ENCODE assay signal across 10 cellular contexts in genomic region chr9:110016340-110016739, GRCh38.
DNase-seq lines count a peak whose midpoint lies in the region; ATAC-seq, FAIRE-seq and TF ChIP-seq lines count a peak whose summit lies in the region.
"Had no signal": no experiment of that assay in that cellular context is flagged by ENCODE, and none has a peak within 500 bp of the region (broad histone marks: within the 10 kb centered on the region; RNA-seq: fewer than 3 reads in every experiment).

No MANE protein-coding gene starts in this region.

- TF ChIP-seq POLR2A in A549 (IDR thresholded peaks at IDR 0.05; ENCODE audit: low read length), result no peak
- no peak for TF ChIP-seq POLR2A in Peyer's patch (IDR thresholded peaks at IDR 0.05)

- no peak for TF ChIP-seq EP300 in A549 (IDR thresholded peaks at IDR 0.05)

- H3K9me3 ChIP-seq in A549 (no peaks in the 10 kb centered on the region), left lung (no peaks in the 10 kb centered on the region), Peyer's patch (no peaks in the 10 kb centered on the region)
- H3K9me3 ChIP-seq: neutrophil had no signal

- no peak for FAIRE-seq in A549 (lab: Jason Lieb, UNC)

- no peaks in the 10 kb centered on the region for H3K36me3 ChIP-seq in left lung
- no peaks in the 10 kb centered on the region for H3K36me3 ChIP-seq in Peyer's patch
- H3K36me3 ChIP-seq: neutrophil had no signal

- no peak for TF ChIP-seq RAD21 in A549 (conservative IDR thresholded peaks at IDR 0.05 in 1 of 2, IDR thresholded peaks at IDR 0.05 in 1 of 2)

- H3K4me2 ChIP-seq in A549, result peak overlapping the region; percentile 27; the same call in 2 of the 3 replicates

- intact Hi-C loops in left lung (cut with DNase I), result no loop called here

- 91% methylated on average over 2 of the region's 2 CpGs for WGBS in A549 (ENCODE audit: missing lambda C conversion rate)

- TF ChIP-seq CTCF in A549 (IDR thresholded peaks at IDR 0.05) (no peak), astrocyte of the cerebellum (IDR thresholded peaks at IDR 0.05; ENCODE audit: low read depth, low read length, missing control alignments) (no peak), left lung (IDR thresholded peaks at IDR 0.05) (no peak), Peyer's patch (IDR thresholded peaks at IDR 0.05) (no peak)

- ATAC-seq in A549 (peak in 1 of 2 experiments; percentile 36; a peak in 2 of 6 replicates), left lung (peak; percentile 93)

- H3K27ac ChIP-seq in A549, result peak overlapping the region; percentile 34 to 70; a peak in 3 of 6 replicates
- H3K27ac ChIP-seq in left lung, result no peak overlapping the region
- no peak overlapping the region for H3K27ac ChIP-seq in Peyer's patch
- H3K27ac ChIP-seq: neutrophil had no signal

- H3K4me1 ChIP-seq in A549 (peaks cover 13% of the 10 kb centered on the region), left lung (peaks cover 0 to 4% of the 10 kb centered on the region in 2 donors), Peyer's patch (no peaks in the 10 kb centered on the region)

- H3K4me3 ChIP-seq in A549 (no peak overlapping the region), astrocyte of the cerebellum (ENCODE audit: low read depth, low read length) (no peak overlapping the region), left lung (no peak overlapping the region), Peyer's patch (no peak overlapping the region)

- CTCF ChIA-PET in A549 (lab: Yijun Ruan, JAX), result interaction anchor here (1.3 to 1.4 kb wide), 2 partner anchors 15 to 442 kb away, joined by 3 read pairs; no protein-coding TSS in a partner anchor

- H3K27me3 ChIP-seq in left lung (no peaks in the 10 kb centered on the region), Peyer's patch (no peaks in the 10 kb centered on the region)

- POLR2A ChIA-PET in A549 (lab: Yijun Ruan, JAX), result interaction anchor here (0.6 kb wide), 1 partner anchor 16 kb away, joined by 3 read pairs; no protein-coding TSS in a partner anchor

- DNase-seq in A549 (ENCODE audit: low read depth in 1 of 2, low spot score in 1 of 2), result peak in 1 of 2 experiments; percentile 17
- DNase-seq in HK-2 (ENCODE audit: unreplicated experiment), result peak; percentile 37
- DNase-seq in astrocyte of the cerebellum (ENCODE audit: low read depth), result peak; percentile 64
- no peak for DNase-seq in left lung
- no peak for DNase-seq in Peyer's patch
- no peak for DNase-seq in NCI-H2171 treated with DMSO at 0.1 percent for 48 hours (lab: John Stamatoyannopoulos, UW)
- DNase-seq in NCI-H446 treated with DMSO at 0.1 percent for 48 hours (lab: John Stamatoyannopoulos, UW), result no peak
- DNase-seq in ureter (ENCODE audit: low spot score), result no peak
- DNase-seq: central memory CD4-positive, alpha-beta T cell had no signal

- in situ Hi-C loops in astrocyte of the cerebellum (cut with HindIII; ENCODE audit: low sequenced_read_pairs), result no loop called here

TF ChIP-seq in A549, 52 proteins besides CTCF, POLR2A, EP300 and RAD21:
- TF ChIP-seq RARB (CRISPR knock-in tag; IDR thresholded peaks at IDR 0.05) (no peak), FOSL2 (IDR thresholded peaks at IDR 0.05) (no peak), FOSL2 (CRISPR knock-in tag; IDR thresholded peaks at IDR 0.05) (peak; percentile 41; the same call in 1 of the 2 replicates), MAFK (IDR thresholded peaks at IDR 0.05; ENCODE audit: partially characterized antibody) (peak; percentile 14), MAX (IDR thresholded peaks at IDR 0.05) (peak; percentile 18; the same call in 1 of the 2 replicates)

Comparison
In these comparisons a context has a peak if more than half of its experiments do, and no peak if none do; other contexts are left out.
1. DNase-seq: peak in HK-2 (single experiment) and astrocyte of the cerebellum (single experiment); none in left lung (0 of 2), Peyer's patch (0 of 3), NCI-H2171 treated with DMSO at 0.1 percent for 48 hours (single experiment), NCI-H446 treated with DMSO at 0.1 percent for 48 hours (single experiment) and ureter (single experiment).
2. H3K27ac ChIP-seq: peak in A549 (2 of 2); none in left lung (0 of 2) and Peyer's patch (0 of 4).